Comparison of ENCODE assay signal across 8 cellular contexts in the genomic region with DNA sequence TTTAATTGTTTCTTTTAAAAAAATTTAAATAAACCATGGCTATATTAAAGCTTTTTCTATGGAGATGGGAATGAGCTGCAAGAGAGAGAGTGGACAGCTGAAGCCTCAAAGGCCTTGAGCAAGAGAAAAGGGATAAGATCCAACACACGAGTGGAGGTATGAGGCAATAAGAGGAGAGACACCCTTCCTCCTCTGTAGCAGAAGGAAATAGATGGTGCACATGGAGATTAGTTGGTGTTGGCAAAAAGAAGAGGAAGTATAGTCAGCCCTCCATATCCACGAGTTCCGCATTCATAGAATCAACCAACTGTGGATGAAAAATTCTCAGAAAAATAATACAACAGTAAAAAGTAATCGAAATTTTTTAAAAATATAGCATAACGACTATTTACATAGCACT. TPM values are rescaled to one million over a fixed set of nuclear protein-coding genes. Genes with fewer than 3 reads are reported as not detected.
A peak's percentile ranks its signal among the peaks of the same experiment; 100 is the strongest.
DNase-seq lines count a peak whose midpoint lies in the region; ATAC-seq, FAIRE-seq and TF ChIP-seq lines count a peak whose summit lies in the region.

No MANE protein-coding gene starts in this region.

- H3K9ac ChIP-seq in DND-41 (ENCODE audit: low read depth, low read length), result peak overlapping the region; percentile 58

- H3K4me2 ChIP-seq in DND-41 (ENCODE audit: insufficient read depth, low read length), result peak overlapping the region; percentile 97

- peaks cover 7% of the 10 kb centered on the region for H4K20me1 ChIP-seq in DND-41 (ENCODE audit: insufficient read depth, low read length)

- no peak for TF ChIP-seq POLR2A in erythroblast (IDR thresholded peaks at IDR 0.05; ENCODE audit: low read length)

- H3K27me3 ChIP-seq in DND-41 (ENCODE audit: insufficient read depth, low read length, poor library complexity) (no peaks in the 10 kb centered on the region), pancreas (peaks cover 0 to 4% (median 0%) of the 10 kb centered on the region in 4 donors)

- WGBS in pancreas, 2 donors, result 54 to 70% methylated on average over 5 of the region's 5 CpGs

- peaks cover 69% of the 10 kb centered on the region for H3K79me2 ChIP-seq in DND-41 (ENCODE audit: insufficient read depth, low read length)

- DNase-seq in DND-41 (no peak), OCI-M1 (lab: John Stamatoyannopoulos, UW) (peak; percentile 87), erythroblast (lab: John Stamatoyannopoulos, UW) (peak; percentile 38 to 48), pancreas (no peak), UCSD-AML1 (lab: John Stamatoyannopoulos, UW; ENCODE audit: unreplicated experiment) (no peak), middle frontal gyrus (ENCODE audit: extremely low spot score, low spot score) (no peak)

- peaks cover 29% of the 10 kb centered on the region for H3K4me1 ChIP-seq in DND-41 (ENCODE audit: insufficient read depth, low read length)
- H3K4me1 ChIP-seq in pancreas, result peaks cover 0 to 11% (median 4%) of the 10 kb centered on the region in 3 donors

- H3K9me3 ChIP-seq in DND-41 (ENCODE audit: insufficient read depth, low read length, severe bottlenecking), result no peaks in the 10 kb centered on the region
- H3K9me3 ChIP-seq in pancreas, result no peaks in the 10 kb centered on the region

- TF ChIP-seq CTCF in DND-41 (IDR thresholded peaks at IDR 0.05; ENCODE audit: borderline replicate concordance, extremely low read depth, low read length, poor library complexity, severe bottlenecking), result no peak
- TF ChIP-seq CTCF in pancreas (IDR thresholded peaks at IDR 0.05), result no peak

- H3K36me3 ChIP-seq in DND-41 (ENCODE audit: insufficient read depth, low read length) (peaks cover 16% of the 10 kb centered on the region), pancreas (no peaks in the 10 kb centered on the region)

- ATAC-seq in DND-41 (ENCODE audit: insufficient read depth, low read depth), result no peak
- ATAC-seq in pancreas, result peak in 2 of 4 donors; percentile 8 to 36
- ATAC-seq in GM18861 (IDR thresholded peaks at IDR 0.05; ENCODE audit: unreplicated experiment), result no peak
- ATAC-seq in HG03571 (IDR thresholded peaks at IDR 0.05; ENCODE audit: unreplicated experiment), result no peak

- intact Hi-C loops in pancreas (cut with DNase I), result no loop called here

- peak; percentile 80 for FAIRE-seq in pancreas (lab: Jason Lieb, UNC)

- no peak overlapping the region for H2AFZ ChIP-seq in DND-41 (ENCODE audit: low read depth, low read length)

- H3K27ac ChIP-seq in DND-41 (ENCODE audit: low read length) (peak overlapping the region; percentile 99), pancreas (peak overlapping the region in 2 of 4 donors; percentile 61 to 64)

- H3K4me3 ChIP-seq in DND-41 (ENCODE audit: low read depth in 1 of 2, low read length in 2 of 2), result peak overlapping the region; percentile 26 to 81; a peak in 3 of 4 replicates
- H3K4me3 ChIP-seq in pancreas, result no peak overlapping the region

RNA-seq across cellular contexts. Expression of a gene that starts 3.2 kb away (rescaled TPM):
- total RNA-seq in pancreas, result 1 to 10 TPM; 3.7 to 7.5 (median 5.3) TPM
- polyA plus RNA-seq in pancreas, result 1 to 10 TPM; 3.6 to 4.7 TPM

RNA-seq across cellular contexts. Expression of a gene that starts 20.9 kb away (rescaled TPM):
- total RNA-seq in pancreas, result not detected
- polyA plus RNA-seq in pancreas, result not detected

Comparison
In these comparisons a context has a peak if more than half of its experiments do, and no peak if none do; other contexts are left out.
1. DNase-seq: peak in OCI-M1 (single experiment) and erythroblast (2 of 2); none in DND-41 (single experiment), pancreas (0 of 6), UCSD-AML1 (single experiment) and middle frontal gyrus (single experiment).
2. H3K4me3 ChIP-seq: peak in DND-41 (2 of 2); none in pancreas (0 of 4).